In genomic region chr13:101811881-101812280, GRCh38 we compare ENCODE assay signal across 3 cellular contexts.
"Had no signal": no experiment of that assay in that cellular context is flagged by ENCODE, and none has a peak within 500 bp of the region (broad histone marks: within the 10 kb centered on the region; RNA-seq: fewer than 3 reads in every experiment).

No MANE protein-coding gene starts in this region.

- DNase-seq: GDM1, GF-D8 had no signal

- ATAC-seq: GM12878 had no signal

- H3K4me3 ChIP-seq: GM12878 had no signal
